3 cellular contexts compared by ENCODE assay signal in genomic region chr5:55715519-55716078, GRCh38.
A peak's percentile ranks its signal among the peaks of the same experiment; 100 is the strongest.
TF ChIP-seq lines count a peak whose summit lies in the region.

No MANE protein-coding gene starts in this region.

TF ChIP-seq in HEK293, 187 proteins besides CTCF, POLR2A, EP300 and RAD21 (continued from another document):
- TF ChIP-seq ZFP69B (tag by site-specific recombination; IDR thresholded peaks at IDR 0.05) = no peak
- TF ChIP-seq ZNF677 (tag by site-specific recombination; IDR thresholded peaks at IDR 0.05) = no peak
- no peak for TF ChIP-seq BCL6B (tag by site-specific recombination; IDR thresholded peaks at IDR 0.05)
- no peak for TF ChIP-seq PRDM1 (tag by site-specific recombination; IDR thresholded peaks at IDR 0.05)
- TF ChIP-seq ZNF558 (tag by site-specific recombination; IDR thresholded peaks at IDR 0.05) = peak; percentile 93
- no peak for TF ChIP-seq ZNF639 (tag by site-specific recombination; IDR thresholded peaks at IDR 0.05)
- no peak for TF ChIP-seq ZIC2 (tag by site-specific recombination; IDR thresholded peaks at IDR 0.05)
- TF ChIP-seq ZNF473 (tag by site-specific recombination; IDR thresholded peaks at IDR 0.05) = no peak
TF ChIP-seq in HEK293: peak in this region for 1.

TF ChIP-seq in WTC11, 78 proteins besides CTCF, POLR2A, EP300 and RAD21:
- TF ChIP-seq ZSCAN18 (CRISPR knock-in tag; IDR thresholded peaks at IDR 0.05) (no peak), ZNF317 (CRISPR knock-in tag; IDR thresholded peaks at IDR 0.05; ENCODE audit: borderline replicate concordance, low read depth) (0 out of 2 replicates have a peak, but pooled peaks have one; percentile 58)
TF ChIP-seq in WTC11: peak in this region for 1.

TF ChIP-seq in K562, 482 proteins besides CTCF, POLR2A, EP300 and RAD21 (continued from another document):
- peak; percentile 26 for TF ChIP-seq ZNF280A (IDR thresholded peaks at IDR 0.05; ENCODE audit: low read depth, partially characterized antibody)
- 0 out of 2 replicates have a peak, but pooled peaks have one; percentile 49 for TF ChIP-seq TRIM28 (IDR thresholded peaks at IDR 0.05)
- TF ChIP-seq CBX3 (IDR thresholded peaks at IDR 0.05; ENCODE audit: borderline replicate concordance in 1 of 2, low read length in 2 of 2) = 0 out of 3 replicates have a peak, but pooled peaks of 1 of the 2 experiments have one; percentile 60
